9 cellular contexts compared by ENCODE assay signal in the genomic region with DNA sequence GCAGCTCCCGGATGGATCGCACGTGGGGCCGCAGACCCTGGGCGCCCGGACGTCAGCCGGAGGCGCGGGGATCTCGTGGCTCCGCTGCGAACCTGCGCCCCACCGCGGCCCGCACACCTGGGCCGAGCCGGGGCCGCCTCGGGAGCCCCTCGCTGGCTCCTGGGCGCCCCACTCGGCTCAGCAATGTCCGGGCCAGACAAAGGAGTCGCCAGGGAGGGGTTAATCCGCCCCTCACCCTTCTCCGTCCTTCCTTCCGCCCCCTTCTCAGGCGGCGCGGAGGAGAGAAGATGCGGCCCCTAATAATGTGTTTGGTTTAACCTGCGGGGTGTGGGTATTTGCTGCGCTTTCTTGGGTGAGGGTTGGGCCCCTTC. TPM values are rescaled to one million over a fixed set of nuclear protein-coding genes. Genes with fewer than 3 reads are reported as not detected.
A peak's percentile ranks its signal among the peaks of the same experiment; 100 is the strongest.
DNase-seq lines count a peak whose midpoint lies in the region; ATAC-seq, FAIRE-seq and TF ChIP-seq lines count a peak whose summit lies in the region.
"Had no signal": no experiment of that assay in that cellular context is flagged by ENCODE, and none has a peak within 500 bp of the region (broad histone marks: within the 10 kb centered on the region; RNA-seq: fewer than 3 reads in every experiment).

No MANE protein-coding gene starts in this region.

- dilution Hi-C loops in keratinocyte (cut with MboI; ENCODE audit: extremely low pct_ligation_motif_present, low sequenced_read_pairs): no loop called here

- no peaks in the 10 kb centered on the region for H4K20me1 ChIP-seq in GM12878 (ENCODE audit: control insufficient read depth, insufficient read depth)
- no peaks in the 10 kb centered on the region for H4K20me1 ChIP-seq in keratinocyte (ENCODE audit: control insufficient read depth, extremely low read depth, insufficient read depth, low read length)

- RAD21 ChIA-PET in GM12878 (lab: Charles Lee; ENCODE audit: unreplicated experiment): no interaction called here

- H3K9me3 Mint-ChIP-seq in stimulated activated naive B cell treated with anti-CD40 and anti-IgM and Interleukin-4, amounts not matched to agents 10 μg/mL and 1 μg/mL and 100 μg/mL, for 72 hours: no peaks in the 10 kb centered on the region

- H3K4me1 ChIP-seq in HUES6 (ENCODE audit: control insufficient read depth, insufficient read depth, low read length) (peaks cover 55% of the 10 kb centered on the region), GM12878 (ENCODE audit: control insufficient read depth, insufficient read depth, low read length) (no peaks in the 10 kb centered on the region), keratinocyte (ENCODE audit: control insufficient read depth, extremely low read depth, insufficient read depth, low read length) (peaks cover 21% of the 10 kb centered on the region)

- intact Hi-C loops in GM12878 (cut with micrococcal nuclease; ENCODE audit: unreplicated experiment): no loop called here

- H3K4me3 ChIP-seq in HUES6 (ENCODE audit: low read depth, low read length) (peak overlapping the region; percentile 91), GM12878 (peak overlapping the region; percentile 94), keratinocyte (ENCODE audit: control insufficient read depth in 2 of 3, extremely low read depth in 1 of 3, insufficient read depth in 2 of 3, low read depth in 1 of 3, low read length in 3 of 3) (peak overlapping the region; percentile 85 to 99 (median 96))

- SMC1A ChIA-PET in GM12878 (lab: Charles Lee; ENCODE audit: uncharacterized antibody, unreplicated experiment): no interaction called here

- peak overlapping the region; percentile 96 for H3K9ac ChIP-seq in HUES6 (ENCODE audit: low read length)
- no peak overlapping the region; the same call in 1 of the 2 replicates for H3K9ac ChIP-seq in GM12878 (ENCODE audit: control insufficient read depth, insufficient read depth, low read length)
- H3K9ac ChIP-seq in keratinocyte (ENCODE audit: control insufficient read depth, extremely low read depth, insufficient read depth, low read length): peak overlapping the region; percentile 95

- no peak for TF ChIP-seq CTCF in GM12878 (IDR thresholded peaks at IDR 0.05 in 2 of 3, conservative IDR thresholded peaks at IDR 0.05 in 1 of 3; ENCODE audit: control insufficient read depth in 2 of 3, extremely low read depth in 1 of 3, insufficient read depth in 1 of 3, low read depth in 3 of 3, low read length in 3 of 3)
- no peak for TF ChIP-seq CTCF in keratinocyte (optimal IDR thresholded peaks at IDR 0.05 in 1 of 3, IDR thresholded peaks at IDR 0.05 in 1 of 3, conservative IDR thresholded peaks at IDR 0.05 in 1 of 3; ENCODE audit: extremely low read depth in 1 of 3, insufficient read depth in 2 of 3, low read length in 3 of 3)

- H3K79me2 ChIP-seq in GM12878 (ENCODE audit: control insufficient read depth, insufficient read depth, low read length): peaks cover 21% of the 10 kb centered on the region
- peaks cover 60% of the 10 kb centered on the region for H3K79me2 ChIP-seq in keratinocyte (ENCODE audit: control insufficient read depth, insufficient read depth, low read length)

- H3K9me3 ChIP-seq in HUES6 (ENCODE audit: control insufficient read depth, insufficient read depth, low read depth, low read length) (no peaks in the 10 kb centered on the region), GM12878 (replicated peaks; ENCODE audit: control insufficient read depth, insufficient read depth, low read length) (no peaks in the 10 kb centered on the region; the same call in 2 of the 3 replicates), keratinocyte (ENCODE audit: control insufficient read depth, low read depth, low read length) (no peaks in the 10 kb centered on the region)

- H3K27me3 Mint-ChIP-seq in stimulated activated naive B cell treated with anti-CD40 and anti-IgM and Interleukin-4, amounts not matched to agents 10 μg/mL and 1 μg/mL and 100 μg/mL, for 72 hours: peaks cover 42 to 67% of the 10 kb centered on the region in 2 donors

- no peak for ATAC-seq in GM12878
- ATAC-seq in stimulated activated naive B cell treated with anti-CD40 and anti-IgM and Interleukin-4, amounts not matched to agents 10 μg/mL and 1 μg/mL and 100 μg/mL, for 72 hours (replicated peaks): no peak

- in situ Hi-C loops in GM12878 (cut with MboI): no loop called here

- H3K4me1 Mint-ChIP-seq in stimulated activated naive B cell treated with anti-CD40 and anti-IgM and Interleukin-4, amounts not matched to agents 10 μg/mL and 1 μg/mL and 100 μg/mL, for 72 hours: peaks cover 7 to 32% of the 10 kb centered on the region in 2 donors

- 82% methylated on average over 31 of the region's 35 CpGs for WGBS in GM12878 (ENCODE audit: insufficient coverage, insufficient replicate concordance, low lambda C conversion rate, missing lambda C conversion rate)

- DNase-seq in GM12878 (ENCODE audit: low read depth, low spot score) (no peak), keratinocyte (ENCODE audit: low read depth, low spot score) (no peak), erythroblast (lab: John Stamatoyannopoulos, UW) (no peak), midbrain (lab: John Stamatoyannopoulos, UW) (no peak), 8988T (no peak)
- DNase-seq in stimulated activated naive B cell treated with anti-CD40 and anti-IgM and Interleukin-4, amounts not matched to agents 10 μg/mL and 1 μg/mL and 100 μg/mL, for 72 hours: no peak
- no peak for DNase-seq in stimulated activated CD4-positive, alpha-beta T cell treated with anti-CD3 and anti-CD28 coated beads, Interleukin-2, amount 100 ng/mL, for 48 hours
- DNase-seq: hippocampal formation had no signal

- peak overlapping the region; percentile 89; the same call in 1 of the 2 replicates for H3K27ac ChIP-seq in HUES6 (ENCODE audit: low read depth, low read length)
- H3K27ac ChIP-seq in GM12878 (ENCODE audit: control insufficient read depth, insufficient read depth): no peak overlapping the region
- peak overlapping the region; percentile 93 for H3K27ac ChIP-seq in keratinocyte (ENCODE audit: control insufficient read depth, insufficient read depth, low read length)

- H3K4me2 ChIP-seq in GM12878 (ENCODE audit: control insufficient read depth, insufficient read depth) (peak overlapping the region; percentile 66; the same call in 1 of the 2 replicates), keratinocyte (ENCODE audit: control insufficient read depth, extremely low read depth, insufficient read depth, low read depth, low read length) (peak overlapping the region; percentile 96)

- peaks cover 70% of the 10 kb centered on the region for H3K27me3 ChIP-seq in HUES6 (ENCODE audit: control insufficient read depth, insufficient read depth, low read length)
- H3K27me3 ChIP-seq in GM12878 (replicated peaks in 1 of 2; ENCODE audit: control insufficient read depth in 2 of 2, insufficient read depth in 2 of 2, low read length in 1 of 2): no peaks in the 10 kb centered on the region
- no peaks in the 10 kb centered on the region for H3K27me3 ChIP-seq in keratinocyte (ENCODE audit: control insufficient read depth, extremely low read depth, insufficient read depth, low read length)

- POLR2A ChIA-PET in GM12878 (lab: Charles Lee): no interaction called here

- TF ChIP-seq EP300 in GM12878 (IDR thresholded peaks at IDR 0.05; ENCODE audit: borderline replicate concordance in 1 of 2, control insufficient read depth in 1 of 2, low read depth in 2 of 2, low read length in 2 of 2): no peak

- H3K36me3 Mint-ChIP-seq in stimulated activated naive B cell treated with anti-CD40 and anti-IgM and Interleukin-4, amounts not matched to agents 10 μg/mL and 1 μg/mL and 100 μg/mL, for 72 hours: peaks cover 0 to 4% of the 10 kb centered on the region in 2 donors

- H3K36me3 ChIP-seq in HUES6 (ENCODE audit: control insufficient read depth, insufficient read depth, low read length) (no peaks in the 10 kb centered on the region), GM12878 (ENCODE audit: control insufficient read depth in 2 of 2, insufficient read depth in 2 of 2, low read length in 1 of 2) (no peaks in the 10 kb centered on the region), keratinocyte (ENCODE audit: control insufficient read depth in 2 of 2, extremely low read depth in 1 of 2, insufficient read depth in 2 of 2, low read length in 2 of 2) (no peaks in the 10 kb centered on the region)

- H3K27ac Mint-ChIP-seq in stimulated activated naive B cell treated with anti-CD40 and anti-IgM and Interleukin-4, amounts not matched to agents 10 μg/mL and 1 μg/mL and 100 μg/mL, for 72 hours: peak overlapping the region; percentile 80

- no TSS peak for BruUV-seq in GM12878 (replicated peaks; lab: Mats Ljungman, UMichigan)

- no peak overlapping the region for H3K4me3 Mint-ChIP-seq in stimulated activated naive B cell treated with anti-CD40 and anti-IgM and Interleukin-4, amounts not matched to agents 10 μg/mL and 1 μg/mL and 100 μg/mL, for 72 hours

- no peak for TF ChIP-seq POLR2A in GM12878 (IDR thresholded peaks at IDR 0.05; ENCODE audit: low read depth, low read length)
- no peak for TF ChIP-seq POLR2A in erythroblast (IDR thresholded peaks at IDR 0.05; ENCODE audit: low read length)

- CTCF ChIA-PET in GM12878 (lab: Yijun Ruan, JAX): no interaction called here

- H2AFZ ChIP-seq in GM12878 (ENCODE audit: control insufficient read depth, low read depth, low read length) (no peak overlapping the region), keratinocyte (ENCODE audit: control insufficient read depth, low read length) (no peak overlapping the region)

- no peak for TF ChIP-seq RAD21 in GM12878 (IDR thresholded peaks at IDR 0.05; ENCODE audit: insufficient read depth, low read depth, low read length)

- no peak for FAIRE-seq in GM12878 (lab: Jason Lieb, UNC)
- no peak for FAIRE-seq in keratinocyte (lab: Jason Lieb, UNC)

- H3K9me1 ChIP-seq in keratinocyte (ENCODE audit: control insufficient read depth, extremely low read depth, insufficient read depth, low read length): no peaks in the 10 kb centered on the region

RNA-seq across cellular contexts. Expression of gene SLC38A10, which starts 47.6 kb away (rescaled TPM):
- total RNA-seq in GM12878 (2013; cell fraction: nucleolus; rRNA removed): 50.7 and 60.3 TPM in 2 replicates
- 31.2 and 32.0 TPM in 2 replicates for total RNA-seq in GM12878 (2014; rRNA removed)
- 9.6 and 10.2 TPM in 2 replicates for total RNA-seq in GM12878 (2014; rRNA removed; fragmentation: Illumina TruSeq; extraction: Trizol)
- 60.1 and 67.9 TPM in 2 replicates for total RNA-seq in GM12878 (2021)
- 14.8 TPM for polyA plus RNA-seq in GM12878 (2011; ENCODE audit: low read depth)
- polyA plus RNA-seq in GM12878 (2011; rRNA removed): 6.5 and 10.5 TPM in 2 replicates
- polyA plus RNA-seq in GM12878 (2011; cell fraction: cytosol; rRNA removed): 18.4 and 22.5 TPM in 2 replicates
- 70.0 and 83.7 TPM in 2 replicates for polyA plus RNA-seq in GM12878 (2011; cell fraction: nucleus; rRNA removed)
- polyA plus RNA-seq in GM12878 (2012): 41.1 and 42.1 TPM in 2 replicates
- polyA plus RNA-seq in GM12878 (2014; fragmentation: Illumina TruSeq; extraction: Trizol): 3.6 and 12.2 TPM in 2 replicates
- 1 to 10 TPM in 1 of 2 experiments, under 1 TPM in 1; 0.52 to 3.2 TPM for polyA plus RNA-seq in GM12878 (2014; fragmentation: Nextera tagmentation; extraction: Ambion mirVana)
- 36.3 and 47.7 TPM in 2 replicates for polyA plus RNA-seq in GM12878 (2014; rRNA removed)
- 10 to 100 TPM; 43.9 to 47.9 TPM for polyA plus RNA-seq in GM12878 (2016; fragmentation: Nextera tagmentation; extraction: Ambion mirVana)
- polyA minus RNA-seq in GM12878 (2011; rRNA and poly(A)+ RNA removed): 24.6 and 35.5 TPM in 2 replicates
- polyA minus RNA-seq in GM12878 (2011; cell fraction: cytosol; rRNA and poly(A)+ RNA removed): 21.8 and 36.5 TPM in 2 replicates
- 20.4 and 33.5 TPM in 2 replicates for polyA minus RNA-seq in GM12878 (2011; cell fraction: nucleus; rRNA and poly(A)+ RNA removed)
- 16.8 to 21.2 TPM (median 20.9 TPM) in 3 replicates for polyA plus RNA-seq in keratinocyte
- 10.1 TPM for polyA plus RNA-seq in keratinocyte (2011; ENCODE audit: low read depth)
- polyA plus RNA-seq in keratinocyte (2011; cell fraction: cytosol; rRNA removed): 7.3 and 14.6 TPM in 2 replicates
- polyA plus RNA-seq in keratinocyte (2011; cell fraction: nucleus; rRNA removed): 61.8 and 98.8 TPM in 2 replicates
- 17.6 and 29.3 TPM in 2 replicates for polyA plus RNA-seq in keratinocyte (2012; ENCODE audit: low replicate concordance)
- polyA minus RNA-seq in keratinocyte: 33.0 to 40.6 TPM (median 39.1 TPM) in 3 replicates
- 51.6 TPM for polyA minus RNA-seq in keratinocyte (2011; cell fraction: cytosol; rRNA and poly(A)+ RNA removed)
- polyA minus RNA-seq in keratinocyte (2011; cell fraction: nucleus; rRNA and poly(A)+ RNA removed): 72.5 and 76.3 TPM in 2 replicates

RNA-seq across cellular contexts. Expression of gene BAHCC1, which starts 52.6 kb away (rescaled TPM):
- 0.32 and 0.84 TPM in 2 replicates for total RNA-seq in GM12878 (2013; cell fraction: nucleolus; rRNA removed)
- under 0.01 TPM in 1 of 2 replicates, not detected in the other for total RNA-seq in GM12878 (2014; rRNA removed)
- total RNA-seq in GM12878 (2014; rRNA removed; fragmentation: Illumina TruSeq; extraction: Trizol): not detected in 2 replicates
- total RNA-seq in GM12878 (2021): 0.10 and 0.45 TPM in 2 replicates
- polyA plus RNA-seq in GM12878 (2011; ENCODE audit: low read depth): not detected
- polyA plus RNA-seq in GM12878 (2011; rRNA removed): 0.12 TPM in 1 of 2 replicates, not detected in the other
- polyA plus RNA-seq in GM12878 (2011; cell fraction: cytosol; rRNA removed): 0.01 and 0.07 TPM in 2 replicates
- 0.32 and 0.75 TPM in 2 replicates for polyA plus RNA-seq in GM12878 (2011; cell fraction: nucleus; rRNA removed)
- polyA plus RNA-seq in GM12878 (2012): 0.03 and 0.07 TPM in 2 replicates
- not detected in 2 replicates for polyA plus RNA-seq in GM12878 (2014; fragmentation: Illumina TruSeq; extraction: Trizol)
- not detected for polyA plus RNA-seq in GM12878 (2014; fragmentation: Nextera tagmentation; extraction: Ambion mirVana)
- 0.03 TPM in 2 replicates for polyA plus RNA-seq in GM12878 (2014; rRNA removed)
- polyA plus RNA-seq in GM12878 (2016; fragmentation: Nextera tagmentation; extraction: Ambion mirVana): under 1 TPM in 1 of 2 experiments, not detected in 1; 0.14 TPM
- polyA minus RNA-seq in GM12878 (2011; rRNA and poly(A)+ RNA removed): 0.10 TPM in 1 of 2 replicates, not detected in the other
- polyA minus RNA-seq in GM12878 (2011; cell fraction: cytosol; rRNA and poly(A)+ RNA removed): not detected in 2 replicates
- polyA minus RNA-seq in GM12878 (2011; cell fraction: nucleus; rRNA and poly(A)+ RNA removed): 0.48 and 0.67 TPM in 2 replicates
- 0.52 to 1.0 TPM (median 0.80 TPM) in 3 replicates for polyA plus RNA-seq in keratinocyte
- 0.74 TPM for polyA plus RNA-seq in keratinocyte (2011; ENCODE audit: low read depth)
- 0.13 and 0.88 TPM in 2 replicates for polyA plus RNA-seq in keratinocyte (2011; cell fraction: cytosol; rRNA removed)
- 3.0 and 5.1 TPM in 2 replicates for polyA plus RNA-seq in keratinocyte (2011; cell fraction: nucleus; rRNA removed)
- polyA plus RNA-seq in keratinocyte (2012; ENCODE audit: low replicate concordance): 0.85 and 2.5 TPM in 2 replicates
- 0.99 to 4.3 TPM (median 1.3 TPM) in 3 replicates for polyA minus RNA-seq in keratinocyte
- polyA minus RNA-seq in keratinocyte (2011; cell fraction: cytosol; rRNA and poly(A)+ RNA removed): 0.96 TPM
- 4.7 and 6.7 TPM in 2 replicates for polyA minus RNA-seq in keratinocyte (2011; cell fraction: nucleus; rRNA and poly(A)+ RNA removed)
